In genomic region chr6:228881-229651, GRCh38 we compare ENCODE assay signal across 15 cellular contexts.
DNase-seq lines count a peak whose midpoint lies in the region; ATAC-seq and TF ChIP-seq lines count a peak whose summit lies in the region.
"Had no signal": no experiment of that assay in that cellular context is flagged by ENCODE, and none has a peak within 500 bp of the region (broad histone marks: within the 10 kb centered on the region; RNA-seq: fewer than 3 reads in every experiment).

No MANE protein-coding gene starts in this region.

- H3K4me3 Mint-ChIP-seq in osteocyte (ENCODE audit: unreplicated experiment), result no peak overlapping the region
- H3K4me3 Mint-ChIP-seq in activated naive CD8-positive, alpha-beta T cell treated with anti-CD3 and anti-CD28 coated beads, Interleukin-2, amount 50 U/mL, for 24 hours, result no peak overlapping the region
- H3K4me3 Mint-ChIP-seq: immature natural killer cell; neural crest cell; T-helper 1 cell treated with Interleukin-12 subunit alpha and Interleukin-12 subunit beta and Interleukin-4 antibody, amounts not matched to agents 30 μg/mL and 1 μg/mL, for 36 hours had no signal

- ATAC-seq in GM19043 (IDR thresholded peaks at IDR 0.05; ENCODE audit: low read depth, unreplicated experiment), result peak; percentile 28
- ATAC-seq in HG02759 (IDR thresholded peaks at IDR 0.05; ENCODE audit: unreplicated experiment), result peak; percentile 37
- ATAC-seq in HG03520 (IDR thresholded peaks at IDR 0.05; ENCODE audit: unreplicated experiment), result peak; percentile 29
- ATAC-seq in activated naive CD8-positive, alpha-beta T cell treated with anti-CD3 and anti-CD28 coated beads, Interleukin-2, amount 50 U/mL, for 24 hours, result no peak

- H3K4me1 Mint-ChIP-seq in osteocyte (ENCODE audit: unreplicated experiment), result no peaks in the 10 kb centered on the region
- H3K4me1 Mint-ChIP-seq in activated naive CD8-positive, alpha-beta T cell treated with anti-CD3 and anti-CD28 coated beads, Interleukin-2, amount 50 U/mL, for 24 hours, result peaks cover 78% of the 10 kb centered on the region
- H3K4me1 Mint-ChIP-seq: neural crest cell had no signal

- TF ChIP-seq CTCF in GM12864 (IDR thresholded peaks at IDR 0.05; ENCODE audit: low read depth, low read length, missing control alignments) (no peak), osteocyte (IDR thresholded peaks at IDR 0.05) (no peak)

- no peaks in the 10 kb centered on the region for H3K36me3 Mint-ChIP-seq in osteocyte (ENCODE audit: unreplicated experiment)
- no peaks in the 10 kb centered on the region for H3K36me3 Mint-ChIP-seq in activated naive CD8-positive, alpha-beta T cell treated with anti-CD3 and anti-CD28 coated beads, Interleukin-2, amount 50 U/mL, for 24 hours (ENCODE audit: low read depth)
- H3K36me3 Mint-ChIP-seq: immature natural killer cell had no signal

- H3K27me3 Mint-ChIP-seq in osteocyte (ENCODE audit: unreplicated experiment), result peaks cover 8% of the 10 kb centered on the region
- H3K27me3 Mint-ChIP-seq in activated naive CD8-positive, alpha-beta T cell treated with anti-CD3 and anti-CD28 coated beads, Interleukin-2, amount 50 U/mL, for 24 hours, result peaks cover 1% of the 10 kb centered on the region

- no peaks in the 10 kb centered on the region for H3K9me3 Mint-ChIP-seq in osteocyte (ENCODE audit: unreplicated experiment)
- H3K9me3 Mint-ChIP-seq in activated naive CD8-positive, alpha-beta T cell treated with anti-CD3 and anti-CD28 coated beads, Interleukin-2, amount 50 U/mL, for 24 hours, result no peaks in the 10 kb centered on the region
- H3K9me3 Mint-ChIP-seq: immature natural killer cell; neural crest cell; T-helper 1 cell treated with Interleukin-12 subunit alpha and Interleukin-12 subunit beta and Interleukin-4 antibody, amounts not matched to agents 30 μg/mL and 1 μg/mL, for 36 hours had no signal

- no peak overlapping the region for H3K27ac Mint-ChIP-seq in osteocyte (ENCODE audit: unreplicated experiment)
- no peak overlapping the region for H3K27ac Mint-ChIP-seq in activated naive CD8-positive, alpha-beta T cell treated with anti-CD3 and anti-CD28 coated beads, Interleukin-2, amount 50 U/mL, for 24 hours
- H3K27ac Mint-ChIP-seq: immature natural killer cell; T-helper 1 cell treated with Interleukin-12 subunit alpha and Interleukin-12 subunit beta and Interleukin-4 antibody, amounts not matched to agents 30 μg/mL and 1 μg/mL, for 36 hours had no signal

- H3K4me3 ChIP-seq in GM12864 (ENCODE audit: low read depth, low read length), result no peak overlapping the region

- DNase-seq in GM12864 (ENCODE audit: low read depth) (peak; percentile 94), osteocyte (ENCODE audit: extremely low spot score, unreplicated experiment) (no peak), OCI-M2 (lab: John Stamatoyannopoulos, UW; ENCODE audit: unreplicated experiment) (no peak)
- DNase-seq in activated CD4-positive, CD25-positive, alpha-beta regulatory T cell (lab: John Stamatoyannopoulos, UW), result no peak
- no peak for DNase-seq in activated naive CD8-positive, alpha-beta T cell treated with anti-CD3 and anti-CD28 coated beads, Interleukin-2, amount 50 U/mL, for 24 hours
- DNase-seq: AML-193; central memory CD4-positive, alpha-beta T cell; immature natural killer cell; NCI-H1417; NK-92 treated with Interleukin-12 subunit alpha and Interleukin-12 subunit beta, amount 100 ng/mL, for 24 hours had no signal
